9 cellular contexts compared by ENCODE assay signal in the genomic region with DNA sequence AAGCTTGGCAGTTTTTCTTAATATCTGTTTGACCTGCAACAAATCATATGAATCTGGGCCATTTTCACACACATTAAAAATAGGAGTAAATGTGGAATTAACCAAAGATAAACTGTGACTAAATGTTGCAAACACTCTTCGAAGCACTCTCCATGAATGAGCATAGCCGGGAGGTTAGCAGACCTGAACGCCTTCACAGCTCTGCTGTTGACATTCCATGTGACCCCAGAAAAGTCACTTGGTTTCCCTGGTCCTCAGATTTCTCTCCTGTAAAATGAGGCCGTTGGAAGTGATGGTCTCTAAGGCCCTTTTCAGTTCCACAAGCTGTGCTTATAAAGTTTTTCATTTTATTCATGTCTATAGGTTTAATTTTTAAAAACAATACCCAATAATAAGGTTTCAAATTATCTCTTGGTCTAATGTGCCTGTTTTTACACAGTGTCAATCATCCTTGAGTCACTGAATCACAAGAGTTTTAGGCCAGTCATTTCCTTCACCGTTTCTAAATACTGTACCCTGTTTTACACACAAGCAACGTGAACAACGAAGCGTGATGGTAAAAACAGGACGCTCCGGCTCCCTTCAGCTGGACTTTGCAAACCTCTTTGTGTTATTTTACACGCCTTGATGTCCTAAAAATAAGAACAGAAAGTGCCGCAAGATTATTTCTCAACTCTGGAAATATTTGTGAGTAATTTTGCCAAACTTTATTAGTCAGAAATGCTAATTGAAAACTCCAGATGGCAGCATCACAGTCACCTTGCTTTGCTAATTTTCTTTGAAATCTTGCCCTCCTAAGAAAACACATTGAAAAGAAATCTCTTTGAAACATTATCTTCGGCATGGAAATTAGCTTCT. TPM values are rescaled to one million over a fixed set of nuclear protein-coding genes. Genes with fewer than 3 reads are reported as not detected.
DNase-seq lines count a peak whose midpoint lies in the region; ATAC-seq and TF ChIP-seq lines count a peak whose summit lies in the region.
"Had no signal": no experiment of that assay in that cellular context is flagged by ENCODE, and none has a peak within 500 bp of the region (broad histone marks: within the 10 kb centered on the region; RNA-seq: fewer than 3 reads in every experiment).

No MANE protein-coding gene starts in this region.

- ATAC-seq in upper lobe of right lung: peak; percentile 74

- no peaks in the 10 kb centered on the region for H3K27me3 ChIP-seq in upper lobe of right lung
- no peaks in the 10 kb centered on the region for H3K27me3 ChIP-seq in effector memory CD4-positive, alpha-beta T cell (replicated peaks; ENCODE audit: control insufficient read depth, insufficient read depth, low read length, poor library complexity, severe bottlenecking)

- peak; percentile 17 for DNase-seq in NOMO-1 treated with DMSO at 0.1 percent for 48 hours (lab: John Stamatoyannopoulos, UW; ENCODE audit: unreplicated experiment)
- no peak for DNase-seq in NOMO-1 treated with dmso at 0.1 percent for 144 hours (lab: John Stamatoyannopoulos, UW; ENCODE audit: unreplicated experiment)
- peak; percentile 32 for DNase-seq in HT1080 (ENCODE audit: low read depth)
- peak; percentile 12 for DNase-seq in fibroblast of pulmonary artery (ENCODE audit: low read depth)
- no peak for DNase-seq in upper lobe of right lung
- no peak for DNase-seq in effector memory CD4-positive, alpha-beta T cell
- no peak for DNase-seq in medulla oblongata (ENCODE audit: extremely low spot score)
- no peak for DNase-seq in amniotic stem cell (lab: John Stamatoyannopoulos, UW)
- DNase-seq: 8988T had no signal

- peak overlapping the region; percentile 18 for H3K27ac ChIP-seq in upper lobe of right lung
- no peak overlapping the region for H3K27ac ChIP-seq in effector memory CD4-positive, alpha-beta T cell (ENCODE audit: insufficient read depth, low read length, poor library complexity, severe bottlenecking)

- intact Hi-C loops in upper lobe of right lung (cut with DNase I): no loop called here

- H3K9me3 ChIP-seq in upper lobe of right lung: no peaks in the 10 kb centered on the region
- no peaks in the 10 kb centered on the region for H3K9me3 ChIP-seq in effector memory CD4-positive, alpha-beta T cell (ENCODE audit: control insufficient read depth, low read length)

- TF ChIP-seq CTCF in fibroblast of pulmonary artery (IDR thresholded peaks at IDR 0.05; ENCODE audit: low read length, missing control alignments): no peak
- TF ChIP-seq CTCF in upper lobe of right lung (IDR thresholded peaks at IDR 0.05): no peak

- no peaks in the 10 kb centered on the region for H3K4me1 ChIP-seq in upper lobe of right lung
- no peaks in the 10 kb centered on the region for H3K4me1 ChIP-seq in effector memory CD4-positive, alpha-beta T cell (ENCODE audit: control insufficient read depth, insufficient read depth, low read length, poor library complexity, severe bottlenecking)

- no peaks in the 10 kb centered on the region for H3K36me3 ChIP-seq in upper lobe of right lung
- H3K36me3 ChIP-seq in effector memory CD4-positive, alpha-beta T cell (ENCODE audit: control insufficient read depth, insufficient read depth, low read length): no peaks in the 10 kb centered on the region

- H3K4me3 ChIP-seq in fibroblast of pulmonary artery (replicated peaks; ENCODE audit: low read depth, low read length) (no peak overlapping the region), upper lobe of right lung (no peak overlapping the region)
- no peak overlapping the region for H3K4me3 ChIP-seq in effector memory CD4-positive, alpha-beta T cell (ENCODE audit: insufficient read depth, low read depth, low read length, poor library complexity, severe bottlenecking)

RNA-seq across cellular contexts. Expression of a gene that starts 38.6 kb away (rescaled TPM):
- total RNA-seq in HT1080 (2014; rRNA removed; shearing (Covaris generic)): 108 and 124 TPM in 2 replicates
- polyA plus RNA-seq in HT1080 (2015; cell fraction: cytosol; rRNA removed): 65.3 and 90.5 TPM in 2 replicates
- 142 TPM in 2 replicates for polyA plus RNA-seq in HT1080 (2015; cell fraction: nucleus; rRNA removed)
- 69.6 TPM for total RNA-seq in upper lobe of right lung

Comparison
In these comparisons a context has a peak if more than half of its experiments do, and no peak if none do; other contexts are left out.
1. DNase-seq: peak in NOMO-1 treated with DMSO at 0.1 percent for 48 hours (single experiment), HT1080 (single experiment) and fibroblast of pulmonary artery (single experiment); none in NOMO-1 treated with dmso at 0.1 percent for 144 hours (single experiment), upper lobe of right lung (single experiment), effector memory CD4-positive, alpha-beta T cell (0 of 3), medulla oblongata (single experiment) and amniotic stem cell (single experiment).